ENCODE assay signal across 1 cellular context in the genomic region with DNA sequence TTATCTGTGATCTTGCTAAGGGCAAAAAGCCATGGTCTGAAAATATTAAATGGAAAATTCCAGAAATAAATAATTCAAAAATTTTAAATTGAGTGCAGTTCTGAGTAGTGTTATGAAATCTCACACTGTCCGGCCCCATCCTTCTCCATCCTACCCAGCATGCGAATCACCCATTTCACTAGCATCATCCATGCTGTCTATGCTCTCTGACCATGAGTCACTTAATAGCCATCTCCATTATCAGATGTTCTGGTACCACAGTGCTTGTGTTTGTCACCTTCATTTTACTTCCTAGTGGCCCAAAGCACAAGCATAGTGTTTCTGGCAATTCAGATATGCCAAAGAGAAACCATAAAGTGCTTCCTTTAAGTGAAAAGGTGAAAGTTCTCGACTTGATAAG.
A peak's percentile ranks its signal among the peaks of the same experiment; 100 is the strongest.
TF ChIP-seq lines count a peak whose summit lies in the region.

No MANE protein-coding gene starts in this region.

TF ChIP-seq in IMR-90, 13 proteins besides CTCF, POLR2A, EP300 and RAD21:
- TF ChIP-seq RFX5 (IDR thresholded peaks at IDR 0.05; ENCODE audit: low read depth, low read length) (no peak), CEBPB (IDR thresholded peaks at IDR 0.05; ENCODE audit: low read depth, low read length) (peak; percentile 48; the same call in 1 of the 2 replicates), FOS (IDR thresholded peaks at IDR 0.05; ENCODE audit: low read depth, low read length) (peak; percentile 21; the same call in 1 of the 2 replicates), NFE2L2 (IDR thresholded peaks at IDR 0.05; ENCODE audit: low read depth, low read length) (no peak), CHD1 (IDR thresholded peaks at IDR 0.05; ENCODE audit: low read depth, low read length) (no peak)
